ENCODE assay signal across 1 cellular context in genomic region chr14:63203618-63204406, GRCh38.
A peak's percentile ranks its signal among the peaks of the same experiment; 100 is the strongest.
TF ChIP-seq lines count a peak whose summit lies in the region.

No MANE protein-coding gene starts in this region.

TF ChIP-seq in HepG2, 621 proteins besides CTCF, POLR2A, EP300 and RAD21 (continued from another document and continues in another):
- peak; percentile 52 for TF ChIP-seq MNT (IDR thresholded peaks at IDR 0.05)
- TF ChIP-seq SIX1 (CRISPR knock-in tag; IDR thresholded peaks at IDR 0.05; ENCODE audit: borderline replicate concordance) = no peak
- TF ChIP-seq ZNF746 (CRISPR knock-in tag; IDR thresholded peaks at IDR 0.05) = no peak
- peak; percentile 70 for TF ChIP-seq ZGPAT (CRISPR knock-in tag; IDR thresholded peaks at IDR 0.05)
- TF ChIP-seq RFX3 (CRISPR knock-in tag; IDR thresholded peaks at IDR 0.05) = no peak
- no peak for TF ChIP-seq SMYD3 (CRISPR knock-in tag; IDR thresholded peaks at IDR 0.05)
- no peak for TF ChIP-seq ZBTB26 (CRISPR knock-in tag; IDR thresholded peaks at IDR 0.05; ENCODE audit: borderline replicate concordance)
- TF ChIP-seq ZNF687 (CRISPR knock-in tag; IDR thresholded peaks at IDR 0.05) = peak; percentile 7; the same call in 1 of the 2 replicates
- no peak for TF ChIP-seq PAX8 (CRISPR knock-in tag; IDR thresholded peaks at IDR 0.05; ENCODE audit: borderline replicate concordance)
- peak; percentile 61; the same call in 1 of the 2 replicates for TF ChIP-seq SOX5 (CRISPR knock-in tag; IDR thresholded peaks at IDR 0.05; ENCODE audit: borderline replicate concordance)
- TF ChIP-seq ZKSCAN8 (CRISPR knock-in tag; IDR thresholded peaks at IDR 0.05; ENCODE audit: borderline replicate concordance) = no peak
- TF ChIP-seq ZBTB40 (IDR thresholded peaks at IDR 0.05) = no peak
- TF ChIP-seq ZBTB40 (CRISPR knock-in tag; IDR thresholded peaks at IDR 0.05) = no peak
- TF ChIP-seq HIVEP1 (CRISPR knock-in tag; IDR thresholded peaks at IDR 0.05) = no peak
- TF ChIP-seq AHR (CRISPR knock-in tag; IDR thresholded peaks at IDR 0.05) = no peak
- peak; percentile 21; the same call in 1 of the 2 replicates for TF ChIP-seq HDAC1 (CRISPR knock-in tag; IDR thresholded peaks at IDR 0.05)
- no peak for TF ChIP-seq ZNF616 (CRISPR knock-in tag; IDR thresholded peaks at IDR 0.05; ENCODE audit: low read depth)
- TF ChIP-seq BRD4 (CRISPR knock-in tag; IDR thresholded peaks at IDR 0.05) = no peak
- no peak for TF ChIP-seq SMARCE1 (IDR thresholded peaks at IDR 0.05; ENCODE audit: borderline replicate concordance)
- TF ChIP-seq ZNF83 (CRISPR knock-in tag; IDR thresholded peaks at IDR 0.05; ENCODE audit: borderline replicate concordance) = no peak
- TF ChIP-seq ZNF775 (CRISPR knock-in tag; IDR thresholded peaks at IDR 0.05; ENCODE audit: borderline replicate concordance) = no peak
- peak; percentile 86 for TF ChIP-seq GATAD2A (CRISPR knock-in tag; IDR thresholded peaks at IDR 0.05)
- TF ChIP-seq PREB (CRISPR knock-in tag; IDR thresholded peaks at IDR 0.05) = no peak
- TF ChIP-seq POGZ (CRISPR knock-in tag; IDR thresholded peaks at IDR 0.05) = peak; percentile 73; the same call in 1 of the 2 replicates
- TF ChIP-seq ZBTB1 (CRISPR knock-in tag; IDR thresholded peaks at IDR 0.05; ENCODE audit: borderline replicate concordance) = no peak
- TF ChIP-seq ZBTB44 (CRISPR knock-in tag; IDR thresholded peaks at IDR 0.05) = no peak
- no peak for TF ChIP-seq HNRNPUL1 (IDR thresholded peaks at IDR 0.05; ENCODE audit: low read depth, low read length)
- TF ChIP-seq GMEB2 (CRISPR knock-in tag; IDR thresholded peaks at IDR 0.05; ENCODE audit: low read depth) = no peak
- TF ChIP-seq ZNF143 (CRISPR knock-in tag; IDR thresholded peaks at IDR 0.05) = no peak
- no peak for TF ChIP-seq CHCHD3 (CRISPR knock-in tag; IDR thresholded peaks at IDR 0.05)
- TF ChIP-seq SP2 (CRISPR knock-in tag; IDR thresholded peaks at IDR 0.05) = no peak
- TF ChIP-seq ZNF329 (CRISPR knock-in tag; IDR thresholded peaks at IDR 0.05; ENCODE audit: low read depth) = no peak
- TF ChIP-seq ZNF557 (CRISPR knock-in tag; IDR thresholded peaks at IDR 0.05) = 0 out of 2 replicates have a peak, but pooled peaks have one; percentile 49
- no peak for TF ChIP-seq ZFX (CRISPR knock-in tag; IDR thresholded peaks at IDR 0.05; ENCODE audit: low read depth)
- TF ChIP-seq ZSCAN9 (CRISPR knock-in tag; IDR thresholded peaks at IDR 0.05; ENCODE audit: borderline replicate concordance) = no peak
